ENCODE assay signal across 8 cellular contexts in the genomic region with DNA sequence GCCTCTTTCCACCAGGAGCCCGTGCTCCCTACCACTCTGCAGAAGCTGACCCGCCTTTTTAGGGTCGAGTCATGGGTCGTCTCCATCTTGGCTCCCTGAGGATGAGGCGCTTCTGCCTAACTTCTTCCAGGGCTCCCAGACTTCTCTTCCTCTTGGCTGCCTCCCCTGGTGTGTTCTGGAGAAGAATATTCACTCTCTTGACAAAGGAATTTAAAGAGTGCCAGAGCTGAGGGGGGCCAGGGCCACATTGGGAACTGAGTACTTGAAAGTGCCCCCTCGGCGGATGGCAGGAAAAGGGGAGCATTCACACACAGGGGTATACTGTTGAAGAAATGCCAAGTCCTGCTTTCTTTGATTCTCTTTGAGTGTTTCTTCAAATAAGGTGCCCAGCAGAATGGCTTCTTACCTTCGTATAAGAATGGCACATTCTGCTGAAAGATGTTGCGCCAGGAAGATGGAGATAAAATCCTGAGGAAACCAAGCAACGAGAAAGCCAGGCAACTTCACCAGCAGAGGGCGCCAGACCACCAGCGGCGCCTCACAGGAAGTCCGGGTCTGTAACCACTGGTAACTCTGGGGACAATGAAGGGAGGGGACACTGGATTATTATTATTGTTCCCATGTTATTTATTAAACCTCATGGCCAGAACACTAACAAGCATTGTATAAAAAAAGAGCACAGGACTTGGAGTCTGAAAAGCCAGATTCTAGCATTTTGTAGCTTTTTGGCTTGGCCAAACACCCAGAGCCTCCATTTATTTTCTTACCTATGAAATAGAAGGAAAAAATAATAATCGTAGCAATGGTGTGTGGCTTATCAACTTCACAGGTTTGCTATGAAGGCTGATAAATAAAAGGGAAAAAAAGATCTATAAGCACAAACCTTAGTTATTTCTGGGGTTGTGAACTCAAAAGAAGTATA.
DNase-seq lines count a peak whose midpoint lies in the region; ATAC-seq, FAIRE-seq and TF ChIP-seq lines count a peak whose summit lies in the region.

No MANE protein-coding gene starts in this region.

- no peak overlapping the region for H4K91ac ChIP-seq in IMR-90 (ENCODE audit: insufficient read depth, low read depth, low read length)

- H3K4ac ChIP-seq in IMR-90 (ENCODE audit: low read depth, low read length): no peak overlapping the region

- 38% methylated on average over 3 of the region's 15 CpGs; no CpG with 5 or more reads in 1 of the 2 experiments for WGBS in IMR-90 (ENCODE audit: extremely low coverage in 2 of 2, insufficient read length in 1 of 2), 2 experiments

- no peak overlapping the region for H2BK15ac ChIP-seq in IMR-90 (ENCODE audit: low read depth, low read length)

- H3K9ac ChIP-seq in IMR-90 (ENCODE audit: low read depth, low read length) (no peak overlapping the region), keratinocyte (ENCODE audit: control insufficient read depth, extremely low read depth, insufficient read depth, low read length) (no peak overlapping the region)

- H3K4me3 ChIP-seq in IMR-90 (ENCODE audit: insufficient read depth, low read depth, low read length): no peak overlapping the region
- no peak overlapping the region for H3K4me3 ChIP-seq in astrocyte of the cerebellum (ENCODE audit: low read depth, low read length)
- no peak overlapping the region for H3K4me3 ChIP-seq in keratinocyte (ENCODE audit: control insufficient read depth in 2 of 3, extremely low read depth in 1 of 3, insufficient read depth in 2 of 3, low read depth in 1 of 3, low read length in 3 of 3)

- no peak overlapping the region for H3K56ac ChIP-seq in IMR-90 (ENCODE audit: extremely low read depth, insufficient read depth, low read length)

- POLR2A ChIA-PET in IMR-90 (lab: Charles Lee; ENCODE audit: unreplicated experiment): interaction anchor here (0.5 kb wide), 1 partner anchor 91 kb away, joined by 7 read pairs; no protein-coding TSS in a partner anchor

- TF ChIP-seq CTCF in IMR-90 (conservative IDR thresholded peaks at IDR 0.05; ENCODE audit: low read depth, low read length) (peak; percentile 88), astrocyte of the cerebellum (IDR thresholded peaks at IDR 0.05; ENCODE audit: low read depth, low read length, missing control alignments) (peak; percentile 92), keratinocyte (optimal IDR thresholded peaks at IDR 0.05 in 1 of 3, IDR thresholded peaks at IDR 0.05 in 1 of 3, conservative IDR thresholded peaks at IDR 0.05 in 1 of 3; ENCODE audit: extremely low read depth in 1 of 3, insufficient read depth in 2 of 3, low read length in 3 of 3) (peak; percentile 87 to 90 (median 88))

- H3K4me3 Mint-ChIP-seq in T-helper 2 cell treated with Interferon-gamma antibody and Interleukin-4, amounts not matched to agents 5 μg/mL and 100 μg/mL, for 36 hours: no peak overlapping the region

- BruUV-seq in IMR-90 (replicated peaks; lab: Mats Ljungman, UMichigan): no TSS peak

- no peak overlapping the region for H4K5ac ChIP-seq in IMR-90 (ENCODE audit: low read depth, low read length)

- H3K14ac ChIP-seq in IMR-90 (replicated peaks; ENCODE audit: low read depth, low read length): no peak overlapping the region

- no peak overlapping the region for H3K18ac ChIP-seq in IMR-90 (ENCODE audit: low read depth, low read length)

- H4K8ac ChIP-seq in IMR-90 (ENCODE audit: low read depth in 2 of 2, low read length in 2 of 2): no peak overlapping the region

- H3K36me3 ChIP-seq in IMR-90 (ENCODE audit: control insufficient read depth, insufficient read depth, low read length) (no peaks in the 10 kb centered on the region), keratinocyte (ENCODE audit: control insufficient read depth in 2 of 2, extremely low read depth in 1 of 2, insufficient read depth in 2 of 2, low read length in 2 of 2) (no peaks in the 10 kb centered on the region)

- in situ Hi-C loops in IMR-90 (cut with MboI; ENCODE audit: low sequenced_read_pairs): loop anchor here (10.0 kb wide), 1 partner anchor 392 kb away; no protein-coding TSS in a partner anchor
- in situ Hi-C loops in astrocyte of the cerebellum (cut with HindIII; ENCODE audit: low sequenced_read_pairs): no loop called here

- H3K9me3 ChIP-seq in IMR-90 (ENCODE audit: control insufficient read depth, insufficient read depth, low read length) (no peaks in the 10 kb centered on the region), keratinocyte (ENCODE audit: control insufficient read depth, low read depth, low read length) (no peaks in the 10 kb centered on the region)

- H3K27me3 Mint-ChIP-seq in T-helper 2 cell treated with Interferon-gamma antibody and Interleukin-4, amounts not matched to agents 5 μg/mL and 100 μg/mL, for 36 hours (ENCODE audit: low read depth): peaks cover 3% of the 10 kb centered on the region

- no peaks in the 10 kb centered on the region for H4K20me1 ChIP-seq in IMR-90 (ENCODE audit: insufficient read depth, low read length)
- H4K20me1 ChIP-seq in keratinocyte (ENCODE audit: control insufficient read depth, extremely low read depth, insufficient read depth, low read length): no peaks in the 10 kb centered on the region

- intact Hi-C loops in IMR-90 (cut with micrococcal nuclease) (loop anchor here (1.0 to 5.0 kb wide), 2 partner anchors 88 to 394 kb away; no protein-coding TSS in a partner anchor), posterior vena cava (cut with DNase I) (no loop called here)

- no peak overlapping the region for H2BK5ac ChIP-seq in IMR-90 (ENCODE audit: low read depth, low read length, poor library complexity, severe bottlenecking)

- H3K9me1 ChIP-seq in IMR-90 (ENCODE audit: insufficient read depth, low read length) (no peaks in the 10 kb centered on the region), keratinocyte (ENCODE audit: control insufficient read depth, extremely low read depth, insufficient read depth, low read length) (no peaks in the 10 kb centered on the region)

- no peak overlapping the region for H3K27ac ChIP-seq in IMR-90 (ENCODE audit: insufficient read depth, low read length)
- H3K27ac ChIP-seq in keratinocyte (ENCODE audit: control insufficient read depth, insufficient read depth, low read length): no peak overlapping the region

- H2AFZ ChIP-seq in IMR-90 (replicated peaks; ENCODE audit: low read length, poor library complexity): peak overlapping the region; percentile 33
- no peak overlapping the region for H2AFZ ChIP-seq in keratinocyte (ENCODE audit: control insufficient read depth, low read length)

- H3K27ac Mint-ChIP-seq in T-helper 2 cell treated with Interferon-gamma antibody and Interleukin-4, amounts not matched to agents 5 μg/mL and 100 μg/mL, for 36 hours: no peak overlapping the region

- H3K79me1 ChIP-seq in IMR-90 (ENCODE audit: low read depth in 1 of 2, low read length in 2 of 2): no peaks in the 10 kb centered on the region

- no peak overlapping the region for H2BK20ac ChIP-seq in IMR-90 (ENCODE audit: low read depth, low read length)

- peak; percentile 81 for ATAC-seq in GM21528 (IDR thresholded peaks at IDR 0.05; ENCODE audit: low FRiP score, unreplicated experiment)
- peak; percentile 72 for ATAC-seq in IMR-90 (ENCODE audit: low read depth)

- H3K23ac ChIP-seq in IMR-90 (ENCODE audit: low read depth, low read length): no peak overlapping the region

- no peak overlapping the region for H2BK120ac ChIP-seq in IMR-90 (ENCODE audit: low read depth, low read length)

- no peak for TF ChIP-seq POLR2A in IMR-90 (IDR thresholded peaks at IDR 0.05; ENCODE audit: low read depth, low read length)

- H3K4me2 ChIP-seq in IMR-90 (ENCODE audit: low read depth, low read length) (no peak overlapping the region), keratinocyte (ENCODE audit: control insufficient read depth, extremely low read depth, insufficient read depth, low read depth, low read length) (no peak overlapping the region)

- peak; percentile 81 for TF ChIP-seq RAD21 in IMR-90 (IDR thresholded peaks at IDR 0.05; ENCODE audit: low read length)

- H3K79me2 ChIP-seq in keratinocyte (ENCODE audit: control insufficient read depth, insufficient read depth, low read length): no peaks in the 10 kb centered on the region

- dilution Hi-C loops in IMR-90 (cut with HindIII; ENCODE audit: low sequenced_read_pairs, unreplicated experiment) (no loop called here), keratinocyte (cut with MboI; ENCODE audit: extremely low pct_ligation_motif_present, low sequenced_read_pairs) (no loop called here)

- CTCF ChIA-PET in IMR-90 (lab: Yijun Ruan, JAX): interaction anchor here (0.9 kb wide), 3 partner anchors 17 to 149 kb away, joined by 3 to 4 read pairs (median 3); no protein-coding TSS in a partner anchor

- H3K4me1 ChIP-seq in IMR-90 (ENCODE audit: control insufficient read depth, insufficient read depth, low read length): peaks cover under 1% of the 10 kb centered on the region; the same call in 1 of the 2 replicates
- no peaks in the 10 kb centered on the region for H3K4me1 ChIP-seq in keratinocyte (ENCODE audit: control insufficient read depth, extremely low read depth, insufficient read depth, low read length)

- H2AK9ac ChIP-seq in IMR-90 (replicated peaks; ENCODE audit: low read depth, low read length, poor library complexity): no peak overlapping the region

- no peaks in the 10 kb centered on the region for H3K36me3 Mint-ChIP-seq in T-helper 2 cell treated with Interferon-gamma antibody and Interleukin-4, amounts not matched to agents 5 μg/mL and 100 μg/mL, for 36 hours (ENCODE audit: low read depth)

- DNase-seq in EH (ENCODE audit: low read depth) (peak; percentile 51), IMR-90 (peak; percentile 59), astrocyte of the cerebellum (ENCODE audit: low read depth) (peak; percentile 15), keratinocyte (ENCODE audit: low read depth, low spot score) (no peak), posterior vena cava (ENCODE audit: low spot score) (no peak)
- DNase-seq in T-helper 2 cell treated with Interferon-gamma antibody and Interleukin-4, amounts not matched to agents 5 μg/mL and 100 μg/mL, for 36 hours (ENCODE audit: low spot score): peak; percentile 48
- DNase-seq in stimulated activated CD4-positive, alpha-beta T cell treated with anti-CD3 and anti-CD28 coated beads, TNF-alpha, amount 100 ng/mL, for 48 hours (ENCODE audit: low read depth in 3 of 3): peak; percentile 44 to 63 (median 60)

- H3K27me3 ChIP-seq in IMR-90 (ENCODE audit: control insufficient read depth, insufficient read depth, low read length) (no peaks in the 10 kb centered on the region), keratinocyte (ENCODE audit: control insufficient read depth, extremely low read depth, insufficient read depth, low read length) (no peaks in the 10 kb centered on the region)

- peak; percentile 85 for FAIRE-seq in keratinocyte (lab: Jason Lieb, UNC)

- no peak overlapping the region for H2AK5ac ChIP-seq in IMR-90 (ENCODE audit: low read depth, low read length)

- peaks cover 3% of the 10 kb centered on the region for H3K9me3 Mint-ChIP-seq in T-helper 2 cell treated with Interferon-gamma antibody and Interleukin-4, amounts not matched to agents 5 μg/mL and 100 μg/mL, for 36 hours

- H3K4me1 Mint-ChIP-seq in T-helper 2 cell treated with Interferon-gamma antibody and Interleukin-4, amounts not matched to agents 5 μg/mL and 100 μg/mL, for 36 hours (ENCODE audit: low read depth): peaks cover 17% of the 10 kb centered on the region

TF ChIP-seq in IMR-90, 13 proteins besides CTCF, POLR2A, EP300 and RAD21 (continues in another document):
- TF ChIP-seq BHLHE40 (IDR thresholded peaks at IDR 0.05; ENCODE audit: low read depth, low read length) (no peak), SMC3 (IDR thresholded peaks at IDR 0.05; ENCODE audit: low read depth, low read length) (peak; percentile 93), RCOR1 (IDR thresholded peaks at IDR 0.05; ENCODE audit: insufficient replicate concordance, low read length) (no peak)

Comparison
In these comparisons a context has a peak if more than half of its experiments do, and no peak if none do; other contexts are left out.
1. DNase-seq: peak in EH (single experiment), IMR-90 (single experiment), T-helper 2 cell treated with Interferon-gamma antibody and Interleukin-4, amounts not matched to agents 5 μg/mL and 100 μg/mL, for 36 hours (single experiment), astrocyte of the cerebellum (single experiment) and stimulated activated CD4-positive, alpha-beta T cell treated with anti-CD3 and anti-CD28 coated beads, TNF-alpha, amount 100 ng/mL, for 48 hours (3 of 3); none in keratinocyte (single experiment) and posterior vena cava (single experiment).
2. Peak in every context shown above with its lines, with median percentiles within 50 percentile points of each other: CTCF ChIP-seq.